In the genomic region with DNA sequence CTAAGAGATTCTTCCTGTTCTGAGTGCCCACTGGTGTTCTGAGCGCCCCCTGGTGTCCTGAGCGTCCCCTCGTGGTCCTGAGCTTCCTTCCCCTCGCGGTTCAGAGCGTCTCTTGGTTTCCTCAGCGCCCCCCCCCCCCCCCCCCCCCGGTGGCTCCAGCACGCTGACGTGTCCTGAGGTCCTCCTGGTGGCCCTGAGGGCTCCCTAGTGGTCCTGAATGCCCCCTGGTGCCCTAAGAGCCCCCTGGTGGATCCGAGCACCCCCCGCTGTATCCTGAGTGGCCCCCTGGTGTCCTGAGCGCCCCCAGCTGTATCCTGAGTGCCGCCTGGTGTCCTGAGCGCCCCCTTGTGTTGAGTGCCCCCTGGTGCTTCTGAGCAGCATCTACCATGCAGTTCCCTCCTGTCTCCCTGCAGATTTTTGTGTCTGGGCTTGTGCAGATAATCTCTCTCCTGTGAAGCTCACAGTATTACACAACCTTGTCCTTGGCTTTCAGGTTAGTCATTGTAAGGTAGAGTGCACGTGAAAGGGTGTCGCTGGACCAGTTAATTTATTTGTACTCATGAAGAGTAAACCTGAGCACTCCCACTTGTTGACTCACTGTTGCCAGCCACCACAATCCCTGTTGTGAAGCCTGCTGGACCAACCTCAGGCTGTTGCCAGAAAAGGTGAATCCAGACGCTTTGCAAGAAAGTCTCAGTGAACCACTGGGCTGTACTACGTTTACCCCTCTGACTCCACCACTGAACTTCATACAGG, we compare ENCODE assay signal across 9 cellular contexts.
DNase-seq lines count a peak whose midpoint lies in the region; ATAC-seq, FAIRE-seq and TF ChIP-seq lines count a peak whose summit lies in the region.
"Had no signal": no experiment of that assay in that cellular context is flagged by ENCODE, and none has a peak within 500 bp of the region (broad histone marks: within the 10 kb centered on the region; RNA-seq: fewer than 3 reads in every experiment).

No MANE protein-coding gene starts in this region.

- peak; percentile 98 for FAIRE-seq in bronchial epithelial cell (lab: Jason Lieb, UNC)

- H3K4me1 Mint-ChIP-seq in Caco-2 (ENCODE audit: low read depth, unreplicated experiment), result no peaks in the 10 kb centered on the region

- no TSS peak for BruUV-seq in Caco-2 (replicated peaks; lab: Mats Ljungman, UMichigan)

- H3K27ac Mint-ChIP-seq in Caco-2 (ENCODE audit: unreplicated experiment), result no peak overlapping the region

- CTCF ChIA-PET in Caco-2 (lab: Charles Lee), result interaction anchor here (0.7 to 1.2 kb wide), 3 partner anchors 33 to 54 kb away, joined by 3 to 9 read pairs (median 6); no protein-coding TSS in a partner anchor

- no peaks in the 10 kb centered on the region for H3K9me3 Mint-ChIP-seq in Caco-2 (ENCODE audit: unreplicated experiment)

- H3K4me3 ChIP-seq in Caco-2 (ENCODE audit: low read depth, low read length) (no peak overlapping the region), bronchial epithelial cell (ENCODE audit: low read depth, low read length) (no peak overlapping the region)

- no peaks in the 10 kb centered on the region for H3K9me3 ChIP-seq in Caco-2

- no peaks in the 10 kb centered on the region for H3K4me1 ChIP-seq in Caco-2
- H3K4me1 ChIP-seq: parathyroid adenoma had no signal

- H3K36me3 ChIP-seq in Caco-2 (ENCODE audit: control insufficient read depth, insufficient read depth, low read length) (no peaks in the 10 kb centered on the region), bronchial epithelial cell (ENCODE audit: control insufficient read depth, insufficient read depth, low read length) (no peaks in the 10 kb centered on the region)

- peak; percentile 45 for ATAC-seq in HG03066 (IDR thresholded peaks at IDR 0.05; ENCODE audit: low read depth, unreplicated experiment)
- no peak for ATAC-seq in HG03571 (IDR thresholded peaks at IDR 0.05; ENCODE audit: unreplicated experiment)
- ATAC-seq in HG02763 (IDR thresholded peaks at IDR 0.05; ENCODE audit: unreplicated experiment), result no peak

- TF ChIP-seq CTCF in Caco-2 (IDR thresholded peaks at IDR 0.05; ENCODE audit: insufficient read depth in 1 of 2, low read depth in 1 of 2, low read length in 1 of 2, severe bottlenecking in 1 of 2, unreplicated experiment in 1 of 2) (peak; percentile 11 to 20), bronchial epithelial cell (IDR thresholded peaks at IDR 0.05; ENCODE audit: insufficient read depth, low read length, severe bottlenecking) (no peak)

- DNase-seq in Caco-2 (peak in 1 of 2 experiments; percentile 23), T-helper 22 cell (ENCODE audit: low read depth) (peak; percentile 8), bronchial epithelial cell (ENCODE audit: low read depth) (peak; percentile 43), islet precursor cell (no peak)
- peak; percentile 85 for DNase-seq in stimulated activated CD8-positive, alpha-beta memory T cell treated with anti-CD3 and anti-CD28 coated beads, Interleukin-4, amount 100 ng/mL, for 48 hours

- no peaks in the 10 kb centered on the region for H3K36me3 Mint-ChIP-seq in Caco-2 (ENCODE audit: insufficient read depth, unreplicated experiment)

- POLR2A ChIA-PET in Caco-2 (lab: Charles Lee), result no interaction called here

- H3K4me3 Mint-ChIP-seq in Caco-2 (ENCODE audit: unreplicated experiment), result no peak overlapping the region

- no peaks in the 10 kb centered on the region for H3K27me3 ChIP-seq in Caco-2 (replicated peaks; ENCODE audit: control insufficient read depth, insufficient read depth, low read length)
- H3K27me3 ChIP-seq in bronchial epithelial cell (ENCODE audit: control insufficient read depth, insufficient read depth, low read length), result no peaks in the 10 kb centered on the region

- no peaks in the 10 kb centered on the region for H3K27me3 Mint-ChIP-seq in Caco-2 (ENCODE audit: insufficient read depth, unreplicated experiment)

- intact Hi-C loops in Caco-2 (cut with micrococcal nuclease; ENCODE audit: unreplicated experiment), result no loop called here
